ENCODE assay signal across 20 cellular contexts in the genomic region with DNA sequence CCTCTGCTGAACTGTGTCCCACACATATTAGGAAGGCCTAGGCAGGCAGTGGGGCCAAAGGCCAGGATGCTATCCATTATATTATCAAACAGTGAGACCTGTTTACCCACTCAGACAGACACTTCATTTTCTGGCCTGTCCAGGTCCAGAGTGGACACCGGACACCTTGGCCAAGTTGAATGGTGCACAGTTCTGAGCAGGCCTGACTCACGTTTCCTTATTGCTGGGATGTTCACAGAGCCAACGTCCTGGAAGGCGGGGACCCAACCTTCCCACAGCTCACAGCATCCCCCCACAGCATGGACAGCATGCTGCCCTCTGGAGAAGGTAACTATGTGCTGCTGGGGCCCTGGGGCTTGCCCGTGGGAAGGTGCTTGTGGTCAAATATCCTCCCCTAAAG.
"Had no signal": no experiment of that assay in that cellular context is flagged by ENCODE, and none has a peak within 500 bp of the region (broad histone marks: within the 10 kb centered on the region; RNA-seq: fewer than 3 reads in every experiment).

No MANE protein-coding gene starts in this region.

- H3K36me3 ChIP-seq: neural progenitor cell had no signal

- H3K27me3 ChIP-seq: esophagus muscularis mucosa, gastrocnemius medialis, neural progenitor cell, pancreas, stomach, transverse colon had no signal

- H2AFZ ChIP-seq: neural progenitor cell had no signal

- H3K4me2 ChIP-seq: neural progenitor cell, smooth muscle cell had no signal

- H3K4me1 ChIP-seq: esophagus muscularis mucosa, gastrocnemius medialis, lower lobe of right lung, neural progenitor cell, pancreas, stomach, transverse colon had no signal

- H3K27ac ChIP-seq: epithelial cell of prostate, esophagus muscularis mucosa, gastrocnemius medialis, left ventricle myocardium inferior, lower lobe of right lung, neural progenitor cell, pancreas, stomach, thoracic aorta, transverse colon had no signal

- H3K9ac ChIP-seq: neural progenitor cell had no signal

- FAIRE-seq: endometrium, pancreas had no signal

- H3K4me3 ChIP-seq: esophagus muscularis mucosa, gastrocnemius medialis, left ventricle myocardium inferior, lower lobe of right lung, neural progenitor cell, pancreas, smooth muscle cell, stomach, thoracic aorta, transverse colon had no signal

- DNase-seq: cortex of kidney; effector memory CD4-positive, alpha-beta T cell; gastrocnemius medialis; islet precursor cell; left ventricle myocardium inferior; lower lobe of right lung; occipital lobe; pancreas; stimulated activated CD4-positive, alpha-beta T cell treated with anti-CD3 and anti-CD28 coated beads, Interleukin-2, amount 100 ng/mL, for 48 hours; stimulated activated CD8-positive, alpha-beta memory T cell treated with anti-CD3 and anti-CD28 coated beads, Interleukin-4, amount 100 ng/mL, for 48 hours; stomach; substantia nigra; transverse colon had no signal

- ATAC-seq: gastrocnemius medialis; stimulated activated memory B cell treated with anti-CD40 and anti-IgM and Interleukin-4, amounts not matched to agents 10 μg/mL and 1 μg/mL and 100 μg/mL, for 72 hours had no signal

- H3K9me3 ChIP-seq: esophagus muscularis mucosa, gastrocnemius medialis, left ventricle myocardium inferior, lower lobe of right lung, pancreas, stomach, thoracic aorta, transverse colon had no signal
